In genomic region chr15:40097096-40097967, GRCh38 we compare ENCODE assay signal across 11 cellular contexts. TPM values are rescaled to one million over a fixed set of nuclear protein-coding genes. Genes with fewer than 3 reads are reported as not detected.
DNase-seq lines count a peak whose midpoint lies in the region; ATAC-seq and TF ChIP-seq lines count a peak whose summit lies in the region.
"Had no signal": no experiment of that assay in that cellular context is flagged by ENCODE, and none has a peak within 500 bp of the region (broad histone marks: within the 10 kb centered on the region; RNA-seq: fewer than 3 reads in every experiment).

No MANE protein-coding gene starts in this region.

- no TSS peak for BruUV-seq in A673 (replicated peaks; lab: Mats Ljungman, UMichigan)

- CTCF ChIA-PET in A673 (lab: Charles Lee): interaction anchor here (0.5 to 2.0 kb wide), 5 partner anchors 7 to 22 kb away, joined by 3 to 5 read pairs (median 4); partner anchors contain the start of gene BMF

- WGBS in ovary, 3 donors: 81 to 93% (median 84%) methylated on average over 10 of the region's 10 CpGs

- H3K4me3 ChIP-seq in A673 (ENCODE audit: low read depth, low read length, poor library complexity, severe bottlenecking) (no peak overlapping the region), ovary (no peak overlapping the region)

- H3K27me3 Mint-ChIP-seq in chondrocyte (ENCODE audit: low read depth): no peaks in the 10 kb centered on the region
- H3K27me3 Mint-ChIP-seq: central memory CD8-positive, alpha-beta T cell had no signal

- peaks cover 3% of the 10 kb centered on the region for H3K36me3 ChIP-seq in A673 (ENCODE audit: insufficient read depth, low read length, poor library complexity, severe bottlenecking)
- H3K36me3 ChIP-seq in KOPT-K1 (ENCODE audit: insufficient read depth, low read length): no peaks in the 10 kb centered on the region
- H3K36me3 ChIP-seq in ovary: no peaks in the 10 kb centered on the region

- no peak for TF ChIP-seq POLR2A in ovary (IDR thresholded peaks at IDR 0.05)

- TF ChIP-seq EP300 in ovary (IDR thresholded peaks at IDR 0.05): no peak

- H3K27ac Mint-ChIP-seq in chondrocyte (ENCODE audit: unreplicated experiment): peak overlapping the region; percentile 100

- peaks cover 89% of the 10 kb centered on the region for H3K4me1 Mint-ChIP-seq in chondrocyte (ENCODE audit: low read depth)

- no peaks in the 10 kb centered on the region for H3K9me3 ChIP-seq in A673 (ENCODE audit: low read depth, low read length, poor library complexity, severe bottlenecking)
- H3K9me3 ChIP-seq in KOPT-K1 (ENCODE audit: insufficient read depth, low read length, poor library complexity, severe bottlenecking): no peaks in the 10 kb centered on the region
- no peaks in the 10 kb centered on the region for H3K9me3 ChIP-seq in ovary

- peaks cover 10% of the 10 kb centered on the region for H3K36me3 Mint-ChIP-seq in chondrocyte (ENCODE audit: low read depth)

- ATAC-seq in GM18873 (IDR thresholded peaks at IDR 0.05; ENCODE audit: low FRiP score, unreplicated experiment): no peak

- no peaks in the 10 kb centered on the region for H3K9me3 Mint-ChIP-seq in chondrocyte (ENCODE audit: low read depth)
- H3K9me3 Mint-ChIP-seq: central memory CD8-positive, alpha-beta T cell had no signal

- POLR2A ChIA-PET in A673 (lab: Charles Lee; ENCODE audit: low non-redundant PET): interaction anchor here (0.6 kb wide), 1 partner anchor 228 kb away, joined by 3 read pairs; no protein-coding TSS in a partner anchor

- peak overlapping the region; percentile 73 for H3K27ac ChIP-seq in A673 (ENCODE audit: low read depth, low read length, poor library complexity, severe bottlenecking)
- H3K27ac ChIP-seq in KOPT-K1 (ENCODE audit: low read depth, low read length, poor library complexity, severe bottlenecking): peak overlapping the region; percentile 71
- peak overlapping the region; percentile 85 to 93 for H3K27ac ChIP-seq in ovary

- intact Hi-C loops in A673 (cut with micrococcal nuclease; ENCODE audit: unreplicated experiment) (no loop called here), ovary (cut with DNase I) (loop anchor here in 1 of 4 donors (5.0 kb wide), 1 partner anchor 45 kb away; no protein-coding TSS in a partner anchor)

- DNase-seq in A673 (ENCODE audit: low spot score) (no peak), chondrocyte (ENCODE audit: low spot score) (no peak), ovary (no peak), NCI-H1436 treated with DMSO at 0.1 percent for 48 hours (lab: John Stamatoyannopoulos, UW) (no peak), KG1 (lab: John Stamatoyannopoulos, UW) (no peak)
- no peak for DNase-seq in stimulated activated CD4-positive, alpha-beta T cell treated with anti-CD3 and anti-CD28 coated beads, Interleukin-15, amount 100 ng/mL, for 24 hours
- DNase-seq: NCI-H2107; stimulated activated CD4-positive, alpha-beta T cell treated with anti-CD3 and anti-CD28 coated beads, Interleukin-2, amount 100 ng/mL, for 24 hours had no signal

- H3K4me3 Mint-ChIP-seq in chondrocyte (ENCODE audit: unreplicated experiment): no peak overlapping the region
- H3K4me3 Mint-ChIP-seq: central memory CD8-positive, alpha-beta T cell had no signal

- no peak for TF ChIP-seq CTCF in A673 (conservative IDR thresholded peaks at IDR 0.05; ENCODE audit: low read depth, low read length)
- no peak for TF ChIP-seq CTCF in chondrocyte (IDR thresholded peaks at IDR 0.05)
- TF ChIP-seq CTCF in ovary (IDR thresholded peaks at IDR 0.05): no peak

- H3K4me1 ChIP-seq in A673 (ENCODE audit: insufficient read depth, low read length, poor library complexity, severe bottlenecking) (peaks cover 88% of the 10 kb centered on the region), ovary (ENCODE audit: insufficient read depth) (peaks cover 54% of the 10 kb centered on the region)

- no peaks in the 10 kb centered on the region for H3K27me3 ChIP-seq in A673 (replicated peaks; ENCODE audit: insufficient read depth, low read depth, low read length, poor library complexity)
- H3K27me3 ChIP-seq in ovary: no peaks in the 10 kb centered on the region

RNA-seq across cellular contexts. Expression of gene BMF, which starts 11.3 kb away (rescaled TPM):
- total RNA-seq in A673 (2021) (18.5 and 29.9 TPM in 2 replicates), chondrocyte (15.1 to 40.9 TPM (median 17.9 TPM) in 3 replicates), ovary (10 to 100 TPM in 6 of 7 donors, 1 to 10 TPM in 1; 5.7 to 26.5 (median 20.3) TPM)
- polyA plus RNA-seq in ovary: 10 to 100 TPM; 12.7 to 14.3 TPM

RNA-seq across cellular contexts. Expression of gene SRP14, which starts 58.4 kb away (rescaled TPM):
- total RNA-seq in A673 (2021): 272 and 274 TPM in 2 replicates
- total RNA-seq in chondrocyte: 144 to 199 TPM (median 146 TPM) in 3 replicates
- 100 to 1,000 TPM; 155 to 226 (median 205) TPM for total RNA-seq in ovary
- polyA plus RNA-seq in ovary: 100 to 1,000 TPM; 444 to 451 TPM
